ENCODE assay signal across 1 cellular context in genomic region chr20:4013041-4013440, GRCh38.
TF ChIP-seq lines count a peak whose summit lies in the region.

No MANE protein-coding gene starts in this region.

TF ChIP-seq in GM12878, 131 proteins besides CTCF, POLR2A, EP300 and RAD21:
- no peak for TF ChIP-seq SREBF2 (IDR thresholded peaks at IDR 0.05; ENCODE audit: low read length)
- no peak for TF ChIP-seq ZBED1 (IDR thresholded peaks at IDR 0.05; ENCODE audit: borderline replicate concordance)
